In the genomic region with DNA sequence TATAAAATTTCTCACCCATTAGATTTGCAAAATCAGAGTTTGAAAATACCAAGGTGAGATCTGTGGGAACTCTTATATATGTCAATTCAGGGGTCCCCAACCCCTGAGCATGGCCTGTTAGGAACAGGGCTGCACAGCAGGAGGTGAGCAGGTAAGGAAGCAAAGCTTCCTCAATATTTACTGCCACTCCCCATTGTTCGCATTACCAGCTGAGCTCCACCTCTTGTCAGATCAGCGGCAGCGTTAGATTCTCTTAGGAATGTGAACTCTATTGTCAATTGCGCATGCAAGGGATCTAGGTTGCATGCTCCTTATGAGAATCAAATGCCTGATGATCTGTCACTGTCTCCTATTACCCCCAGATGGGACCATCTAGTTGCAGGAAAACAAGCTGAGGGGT, we compare ENCODE assay signal across 8 cellular contexts.
"Had no signal": no experiment of that assay in that cellular context is flagged by ENCODE, and none has a peak within 500 bp of the region (broad histone marks: within the 10 kb centered on the region; RNA-seq: fewer than 3 reads in every experiment).

No MANE protein-coding gene starts in this region.

- H3K36me3 ChIP-seq: HAP-1 had no signal

- H3K4me3 ChIP-seq: GM23248, HAP-1, K562 had no signal

- DNase-seq: GOT3, H7, IMR-90 had no signal

- ATAC-seq: HCT116, K562 had no signal

- FAIRE-seq: HTR-8/SVneo, K562 had no signal
